Comparison of ENCODE assay signal across 34 cellular contexts in the genomic region with DNA sequence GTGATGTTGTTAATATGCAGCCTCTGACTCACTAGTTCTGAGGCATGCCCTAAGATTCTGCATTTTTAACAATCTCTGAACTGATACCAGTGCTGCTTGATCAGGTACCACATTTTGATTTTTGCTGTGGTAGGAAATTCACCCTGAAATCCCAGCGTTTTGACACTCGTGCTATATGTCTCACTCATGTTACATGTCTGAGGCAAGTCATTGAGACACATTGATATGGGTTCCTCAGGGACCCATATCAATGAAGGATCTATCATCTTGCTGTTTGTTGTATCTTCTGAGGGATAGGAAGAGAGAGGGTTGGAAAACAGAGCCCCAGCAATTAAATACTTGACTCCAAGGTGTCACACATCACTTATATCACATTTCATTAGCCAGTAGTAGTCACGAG.
"Had no signal": no experiment of that assay in that cellular context is flagged by ENCODE, and none has a peak within 500 bp of the region (broad histone marks: within the 10 kb centered on the region; RNA-seq: fewer than 3 reads in every experiment).

No MANE protein-coding gene starts in this region.

- H3K4me3 ChIP-seq: MG63 had no signal

- H3K36me3 ChIP-seq: MG63 had no signal

- DNase-seq: Karpas-422, Kasumi-1, KG1, MG63, MM.1S, MV-4-11, NCI-H1048, NCI-H1092, NCI-H1092 treated with DMSO at 0.1 percent for 48 hours, NCI-H1105, NCI-H1105 treated with DMSO at 0.1 percent for 48 hours, NCI-H1417, NCI-H1417 treated with DMSO at 0.1 percent for 48 hours, NCI-H1436, NCI-H1436 treated with DMSO at 0.1 percent for 48 hours, NCI-H146, NCI-H1694, NCI-H1694 treated with DMSO at 0.1 percent for 48 hours, NCI-H187, NCI-H187 treated with DMSO at 0.1 percent for 48 hours, NCI-H1930, NCI-H2029, NCI-H2029 treated with DMSO at 0.1 percent for 48 hours, NCI-H2081, NCI-H2081 treated with DMSO at 0.1 percent for 48 hours, NCI-H2107, NCI-H2171, NCI-H2171 treated with DMSO at 0.1 percent for 48 hours, NCI-H2227 treated with DMSO at 0.1 percent for 48 hours, NCI-H226, NCI-H345, NCI-H446, NCI-H446 treated with DMSO at 0.1 percent for 48 hours had no signal

- H3K9me3 ChIP-seq: MG63 had no signal

- H3K27me3 ChIP-seq: MG63 had no signal

- H3K27ac ChIP-seq: KMS-11 had no signal

- H3K9ac ChIP-seq: KMS-11 had no signal

- H3K4me2 ChIP-seq: KMS-11 had no signal
